Comparison of ENCODE assay signal across 12 cellular contexts in genomic region chr17:38469875-38470274, GRCh38. TPM values are rescaled to one million over a fixed set of nuclear protein-coding genes. Genes with fewer than 3 reads are reported as not detected.
DNase-seq lines count a peak whose midpoint lies in the region; ATAC-seq, FAIRE-seq and TF ChIP-seq lines count a peak whose summit lies in the region.
"Had no signal": no experiment of that assay in that cellular context is flagged by ENCODE, and none has a peak within 500 bp of the region (broad histone marks: within the 10 kb centered on the region; RNA-seq: fewer than 3 reads in every experiment).

No MANE protein-coding gene starts in this region.

- peaks cover 0 to 19% of the 10 kb centered on the region in 2 experiments; a peak in 2 of 5 replicates for H3K27me3 ChIP-seq in K562 (ENCODE audit: control insufficient read depth in 2 of 2, insufficient read depth in 2 of 2, low read length in 2 of 2)
- no peaks in the 10 kb centered on the region for H3K27me3 ChIP-seq in tibial nerve
- H3K27me3 ChIP-seq: stomach had no signal

- TF ChIP-seq RAD21 in K562 (CRISPR knock-in tag; conservative IDR thresholded peaks at IDR 0.05 in 1 of 2, IDR thresholded peaks at IDR 0.05 in 1 of 2), result no peak

- no peak for TF ChIP-seq EP300 in K562 (IDR thresholded peaks at IDR 0.05; ENCODE audit: low read length)
- TF ChIP-seq EP300 in tibial nerve (IDR thresholded peaks at IDR 0.05), result no peak

- H3K9me3 ChIP-seq in HEK293 (ENCODE audit: control insufficient read depth, insufficient read depth, low read depth, low read length) (no peaks in the 10 kb centered on the region), K562 (replicated peaks; ENCODE audit: control insufficient read depth, insufficient read depth, low read depth, low read length) (no peaks in the 10 kb centered on the region), tibial nerve (no peaks in the 10 kb centered on the region)
- H3K9me3 ChIP-seq: prostate gland, stomach had no signal

- DNase-seq in K562 (ENCODE audit: extremely low read depth in 1 of 4, low spot score in 3 of 4) (peak; percentile 26 to 63 (median 51)), glomerular visceral epithelial cell (ENCODE audit: extremely low spot score) (peak; percentile 69), tibial nerve (ENCODE audit: low spot score in 2 of 2) (no peak)
- DNase-seq: NCI-H524 treated with DMSO at 0.1 percent for 48 hours; SHP77 treated with DMSO at 0.1 percent for 48 hours; stimulated activated CD4-positive, alpha-beta T cell treated with anti-CD3 and anti-CD28 coated beads, Interleukin-4, amount 100 ng/mL, for 1 hour; stomach had no signal

- intact Hi-C loops in K562 (cut with micrococcal nuclease), result no loop called here

- H3K79me2 ChIP-seq in K562 (ENCODE audit: control insufficient read depth, insufficient read depth, low read length), result no peaks in the 10 kb centered on the region

- peaks cover 8% of the 10 kb centered on the region; the same call in 1 of the 2 replicates for H3K4me1 ChIP-seq in HEK293 (ENCODE audit: control insufficient read depth, insufficient read depth, low read length)
- H3K4me1 ChIP-seq in K562 (replicated peaks in 1 of 2; ENCODE audit: control insufficient read depth in 2 of 2, insufficient read depth in 2 of 2, low read length in 2 of 2), result peaks cover 5 to 37% of the 10 kb centered on the region in 2 experiments; a peak in 4 of 5 replicates
- H3K4me1 ChIP-seq in tibial nerve, result peaks cover 0 to 61% (median 28%) of the 10 kb centered on the region in 4 donors
- H3K4me1 ChIP-seq: prostate gland had no signal

- CTCF ChIA-PET in HEK293 (lab: Yijun Ruan, JAX), result interaction anchor here (0.6 to 1.2 kb wide), 3 partner anchors 18 to 28 kb away, joined by 3 to 4 read pairs (median 3); no protein-coding TSS in a partner anchor
- CTCF ChIA-PET in K562 (lab: Yijun Ruan, JAX; ENCODE audit: low intra/inter-chr PET ratio), result interaction anchor here (0.6 kb wide), 1 partner anchor 28 kb away, joined by 3 read pairs; no protein-coding TSS in a partner anchor

- TF ChIP-seq CTCF in HEK293 (tag by site-specific recombination; IDR thresholded peaks at IDR 0.05) (no peak), K562 (IDR thresholded peaks at IDR 0.05 in 2 of 3, conservative IDR thresholded peaks at IDR 0.05 in 1 of 3; ENCODE audit: insufficient read depth in 2 of 3, low read depth in 1 of 3, low read length in 3 of 3) (no peak), tibial nerve (IDR thresholded peaks at IDR 0.05) (no peak)

- TF ChIP-seq POLR2A in K562 (conservative IDR thresholded peaks at IDR 0.05) (no peak), tibial nerve (IDR thresholded peaks at IDR 0.05) (no peak)

- 15% methylated on average over 9 of the region's 20 CpGs for WGBS in K562 (ENCODE audit: insufficient coverage, low coverage, missing lambda C conversion rate)
- WGBS in tibial nerve, 2 donors, result 56 to 59% methylated on average over 20 of the region's 20 CpGs

- BruUV-seq in K562 (replicated peaks; lab: Mats Ljungman, UMichigan), result no TSS peak

- H2AFZ ChIP-seq in K562 (ENCODE audit: low read depth, low read length), result peak overlapping the region; percentile 83

- FAIRE-seq in K562 (lab: Jason Lieb, UNC), result no peak

- H4K20me1 ChIP-seq in K562 (replicated peaks; ENCODE audit: control insufficient read depth, insufficient read depth, low read length), result no peaks in the 10 kb centered on the region

- H3K4me3 ChIP-seq in HEK293 (ENCODE audit: low read depth, low read length) (no peak overlapping the region), K562 (no peak overlapping the region), tibial nerve (no peak overlapping the region)
- H3K4me3 ChIP-seq: prostate gland, stomach had no signal

- in situ Hi-C loops in K562 (cut with MboI), result loop anchor here (10.0 kb wide), 1 partner anchor 125 kb away; the partner anchor contains the start of gene GPR179

- H3K9ac ChIP-seq in K562 (ENCODE audit: insufficient read depth in 1 of 2, low read depth in 2 of 2, low read length in 2 of 2), result peak overlapping the region in 1 of 2 experiments; percentile 2; a peak in 1 of 4 replicates

- H3K4me2 ChIP-seq in K562 (ENCODE audit: insufficient read depth, low read length), result no peak overlapping the region

- no peak overlapping the region for H3K27ac ChIP-seq in HEK293 (ENCODE audit: extremely low read depth, low read depth, low read length)
- no peak overlapping the region for H3K27ac ChIP-seq in K562 (ENCODE audit: extremely low read depth, low read depth, low read length)
- peak overlapping the region in 3 of 4 donors; percentile 8 to 70 (median 63) for H3K27ac ChIP-seq in tibial nerve
- H3K27ac ChIP-seq: prostate gland had no signal

- H3K9me1 ChIP-seq in K562 (ENCODE audit: control insufficient read depth, insufficient read depth, low read length), result no peaks in the 10 kb centered on the region

- ATAC-seq in K562 (no peak), HG03196 (IDR thresholded peaks at IDR 0.05; ENCODE audit: unreplicated experiment) (no peak), HG02981 (IDR thresholded peaks at IDR 0.05; ENCODE audit: unreplicated experiment) (no peak), HG03469 (IDR thresholded peaks at IDR 0.05; ENCODE audit: unreplicated experiment) (no peak)

- H3K36me3 ChIP-seq in HEK293 (ENCODE audit: control insufficient read depth in 2 of 2, insufficient read depth in 1 of 2, low read length in 2 of 2) (peaks cover 0 to 5% of the 10 kb centered on the region in 2 experiments; a peak in 1 of 3 replicates), K562 (ENCODE audit: control insufficient read depth, insufficient read depth, low read length) (no peaks in the 10 kb centered on the region), tibial nerve (peaks cover 0 to 83% (median 0%) of the 10 kb centered on the region in 3 donors)
- H3K36me3 ChIP-seq: prostate gland had no signal

- POLR2A ChIA-PET in HEK293 (lab: Yijun Ruan, JAX) (no interaction called here), K562 (lab: Yijun Ruan, JAX) (no interaction called here)

TF ChIP-seq in HEK293, 187 proteins besides CTCF, POLR2A, EP300 and RAD21 (continues in another document):
- TF ChIP-seq ZNF391 (tag by site-specific recombination; IDR thresholded peaks at IDR 0.05; ENCODE audit: borderline replicate concordance, low read depth), result no peak
- TF ChIP-seq KLF17 (tag by site-specific recombination; IDR thresholded peaks at IDR 0.05), result peak; percentile 81
- TF ChIP-seq ZFP69B (tag by site-specific recombination; IDR thresholded peaks at IDR 0.05), result peak; percentile 78

TF ChIP-seq in K562, 482 proteins besides CTCF, POLR2A, EP300 and RAD21 (continues in another document):
- TF ChIP-seq ASH1L (IDR thresholded peaks at IDR 0.05; ENCODE audit: borderline replicate concordance, low read depth, partially characterized antibody) (no peak), NR2C2 (CRISPR knock-in tag; IDR thresholded peaks at IDR 0.05) (no peak), NR2C2 (tag; IDR thresholded peaks at IDR 0.05) (no peak), ZBTB17 (CRISPR knock-in tag; IDR thresholded peaks at IDR 0.05) (no peak), MCM2 (IDR thresholded peaks at IDR 0.05; ENCODE audit: low read depth) (no peak), NRF1 (conservative IDR thresholded peaks at IDR 0.05 in 1 of 2, IDR thresholded peaks at IDR 0.05 in 1 of 2) (peak; percentile 38 to 63; a peak in 3 of 4 replicates), ZNF507 (tag; conservative IDR thresholded peaks at IDR 0.05) (no peak), ZNF280A (IDR thresholded peaks at IDR 0.05; ENCODE audit: low read depth, partially characterized antibody) (no peak)

RNA-seq across cellular contexts. Expression of gene ARHGAP23, which starts 41.6 kb away (rescaled TPM):
- 5.4 and 10.3 TPM in 2 replicates for total RNA-seq in K562 (2011; cell fraction: chromatin; rRNA removed; ENCODE audit: low replicate concordance)
- 3.6 and 6.0 TPM in 2 replicates for total RNA-seq in K562 (2011; cell fraction: nucleolus; rRNA removed)
- 4.4 and 6.6 TPM in 2 replicates for total RNA-seq in K562 (2011; cell fraction: nucleoplasm; rRNA removed)
- total RNA-seq in K562 (2014; rRNA removed) (0.33 and 0.86 TPM in 2 replicates), K562 (2014; rRNA removed; fragmentation: Illumina TruSeq; extraction: Trizol) (0.06 and 0.25 TPM in 2 replicates), K562 (2015; rRNA removed; fragmentation: Illumina TruSeq; extraction: Trizol) (0.29 and 0.57 TPM in 2 replicates), K562 (2021) (1.4 and 2.7 TPM in 2 replicates), tibial nerve (10 to 100 TPM; 41.0 to 80.7 (median 65.7) TPM)
- polyA plus RNA-seq in K562 (2011; rRNA removed) (0.12 and 0.71 TPM in 2 replicates), K562 (2014; fragmentation: Illumina TruSeq; extraction: Trizol) (0.68 and 0.70 TPM in 2 replicates), K562 (2014; fragmentation: Nextera tagmentation; extraction: Ambion mirVana) (under 1 TPM; 0.01 to 0.03 TPM), K562 (2014; rRNA removed) (0.69 and 1.6 TPM in 2 replicates)
- polyA plus RNA-seq in K562 (2011; cell fraction: cytosol; rRNA removed), result 0.10 and 1.00 TPM in 2 replicates
- polyA plus RNA-seq in K562 (2011; cell fraction: nucleus; rRNA removed), result 0.80 and 2.2 TPM in 2 replicates
- 0.52 and 0.68 TPM in 2 replicates for polyA plus RNA-seq in K562 (2012)
- 0.24 and 1.6 TPM in 2 replicates for polyA minus RNA-seq in K562 (2011; rRNA and poly(A)+ RNA removed)
- polyA minus RNA-seq in K562 (2011; cell fraction: cytosol; rRNA and poly(A)+ RNA removed), result 0.18 and 1.4 TPM in 2 replicates
- polyA minus RNA-seq in K562 (2011; cell fraction: nucleus; rRNA and poly(A)+ RNA removed), result 1.7 and 3.0 TPM in 2 replicates

Comparison
In these comparisons a context has a peak if more than half of its experiments do, and no peak if none do; other contexts are left out.
1. H3K27ac ChIP-seq: peak in tibial nerve (3 of 4); none in HEK293 (single experiment) and K562 (single experiment).
2. DNase-seq: peak in K562 (4 of 4) and glomerular visceral epithelial cell (single experiment); none in tibial nerve (0 of 2).
3. Of the 44 proteins assayed by ChIP-seq in both K562 and HEK293: peak only in K562: none; only in HEK293: KLF1; in both: none; in neither: 43.